In the genomic region with DNA sequence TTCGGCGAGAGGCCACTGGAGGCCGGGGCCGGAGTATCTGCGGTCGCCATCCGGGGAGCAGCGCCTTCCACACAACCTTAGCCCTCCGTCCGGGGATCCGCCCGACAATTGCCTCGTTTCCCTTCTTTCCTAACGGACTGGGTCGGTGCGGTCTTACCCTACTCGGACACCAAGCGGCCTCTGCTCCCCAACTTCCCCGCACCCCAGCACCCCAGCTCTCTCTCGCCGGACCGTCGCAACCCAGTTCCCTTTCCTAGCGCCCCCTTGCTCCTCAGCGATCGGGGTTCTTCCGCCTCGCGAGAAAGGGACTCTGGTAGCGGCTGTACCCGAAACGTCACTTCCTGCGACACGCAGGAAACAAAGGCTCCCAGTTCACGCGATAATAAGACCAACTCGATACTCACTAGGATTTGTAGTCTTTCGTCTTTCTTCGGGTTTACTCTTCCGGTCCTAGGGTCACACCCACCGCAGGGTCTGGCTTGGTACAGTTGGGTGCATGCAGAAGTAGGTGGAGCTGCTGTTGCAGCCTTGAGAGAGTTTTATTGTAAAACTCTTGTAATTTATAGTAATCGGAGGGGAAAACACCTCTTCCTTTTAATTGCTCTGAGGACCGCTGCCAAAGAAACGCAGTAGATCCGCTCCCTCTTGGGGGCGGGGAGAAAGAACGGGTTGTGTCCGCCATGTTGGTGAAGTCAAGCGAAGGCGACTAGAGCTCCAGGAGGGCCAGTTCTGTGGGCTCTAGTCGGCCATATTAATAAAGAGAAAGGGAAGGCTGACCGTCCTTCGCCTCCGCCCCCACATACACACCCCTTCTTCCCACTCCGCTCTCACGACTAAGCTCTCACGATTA, we compare ENCODE assay signal across 8 cellular contexts. TPM values are rescaled to one million over a fixed set of nuclear protein-coding genes. Genes with fewer than 3 reads are reported as not detected.
A peak's percentile ranks its signal among the peaks of the same experiment; 100 is the strongest.
DNase-seq lines count a peak whose midpoint lies in the region; ATAC-seq and TF ChIP-seq lines count a peak whose summit lies in the region.

A gene (plus strand): TSS at position 741 of the 850 bp plus-strand sequence. CDS start 209 bp downstream, outside the sequence.
A gene with protein sequence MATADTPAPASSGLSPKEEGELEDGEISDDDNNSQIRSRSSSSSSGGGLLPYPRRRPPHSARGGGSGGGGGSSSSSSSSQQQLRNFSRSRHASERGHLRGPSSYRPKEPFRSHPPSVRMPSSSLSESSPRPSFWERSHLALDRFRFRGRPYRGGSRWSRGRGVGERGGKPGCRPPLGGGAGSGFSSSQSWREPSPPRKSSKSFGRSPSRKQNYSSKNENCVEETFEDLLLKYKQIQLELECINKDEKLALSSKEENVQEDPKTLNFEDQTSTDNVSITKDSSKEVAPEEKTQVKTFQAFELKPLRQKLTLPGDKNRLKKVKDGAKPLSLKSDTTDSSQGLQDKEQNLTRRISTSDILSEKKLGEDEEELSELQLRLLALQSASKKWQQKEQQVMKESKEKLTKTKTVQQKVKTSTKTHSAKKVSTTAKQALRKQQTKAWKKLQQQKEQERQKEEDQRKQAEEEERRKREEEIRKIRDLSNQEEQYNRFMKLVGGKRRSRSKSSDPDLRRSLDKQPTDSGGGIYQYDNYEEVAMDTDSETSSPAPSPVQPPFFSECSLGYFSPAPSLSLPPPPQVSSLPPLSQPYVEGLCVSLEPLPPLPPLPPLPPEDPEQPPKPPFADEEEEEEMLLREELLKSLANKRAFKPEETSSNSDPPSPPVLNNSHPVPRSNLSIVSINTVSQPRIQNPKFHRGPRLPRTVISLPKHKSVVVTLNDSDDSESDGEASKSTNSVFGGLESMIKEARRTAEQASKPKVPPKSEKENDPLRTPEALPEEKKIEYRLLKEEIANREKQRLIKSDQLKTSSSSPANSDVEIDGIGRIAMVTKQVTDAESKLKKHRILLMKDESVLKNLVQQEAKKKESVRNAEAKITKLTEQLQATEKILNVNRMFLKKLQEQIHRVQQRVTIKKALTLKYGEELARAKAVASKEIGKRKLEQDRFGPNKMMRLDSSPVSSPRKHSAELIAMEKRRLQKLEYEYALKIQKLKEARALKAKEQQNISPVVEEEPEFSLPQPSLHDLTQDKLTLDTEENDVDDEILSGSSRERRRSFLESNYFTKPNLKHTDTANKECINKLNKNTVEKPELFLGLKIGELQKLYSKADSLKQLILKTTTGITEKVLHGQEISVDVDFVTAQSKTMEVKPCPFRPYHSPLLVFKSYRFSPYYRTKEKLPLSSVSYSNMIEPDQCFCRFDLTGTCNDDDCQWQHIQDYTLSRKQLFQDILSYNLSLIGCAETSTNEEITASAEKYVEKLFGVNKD (N-terminal part only) (minus strand): TSS at position 288 of the 850 bp plus-strand sequence. CDS start 238 bp downstream, at position 50.

- H3K9me3 ChIP-seq in left lung, result no peaks in the 10 kb centered on the region

- H3K27me3 ChIP-seq in left lung, result no peaks in the 10 kb centered on the region

- no peaks in the 10 kb centered on the region for H3K27me3 Mint-ChIP-seq in dendritic cell treated with granulocyte-macrophage colony-stimulating factor and Interleukin-4, amounts not matched to agents 40 ng/mL and 50 ng/mL, for 4 days

- peaks cover 11 to 44% of the 10 kb centered on the region in 2 donors for H3K4me1 ChIP-seq in left lung

- peak within 1 kb of the TSS; percentile 98 for H3K27ac ChIP-seq in C4-2B
- H3K27ac ChIP-seq in left lung, result peak within 1 kb of the TSS; percentile 98 to 99

- peak within 1 kb of the TSS; percentile 93 for H3K4me3 Mint-ChIP-seq in dendritic cell treated with granulocyte-macrophage colony-stimulating factor and Interleukin-4, amounts not matched to agents 40 ng/mL and 50 ng/mL, for 4 days

- peak; percentile 99 for DNase-seq in NCI-H526 treated with DMSO at 0.1 percent for 48 hours (lab: John Stamatoyannopoulos, UW)
- peak; percentile 86 for DNase-seq in activated CD4-positive, alpha-beta T cell treated with anti-CD3 and anti-CD28 coated beads, Interleukin-2, amount 50 U/mL, for 1 hour
- peak; percentile 95 to 97 for DNase-seq in left lung
- DNase-seq in stimulated activated CD4-positive, alpha-beta T cell treated with anti-CD3 and anti-CD28 coated beads, Interleukin-2, amount 100 ng/mL, for 48 hours, result peak; percentile 73 to 78

- no peaks in the 10 kb centered on the region for H3K9me3 Mint-ChIP-seq in dendritic cell treated with granulocyte-macrophage colony-stimulating factor and Interleukin-4, amounts not matched to agents 40 ng/mL and 50 ng/mL, for 4 days

- peaks cover 0 to 14% of the 10 kb centered on the region in 2 donors for H3K36me3 ChIP-seq in left lung

- H3K4me1 Mint-ChIP-seq in dendritic cell treated with granulocyte-macrophage colony-stimulating factor and Interleukin-4, amounts not matched to agents 40 ng/mL and 50 ng/mL, for 4 days (ENCODE audit: low read depth), result peaks cover 32% of the 10 kb centered on the region

- peak within 1 kb of the TSS; percentile 100 for H3K27ac Mint-ChIP-seq in dendritic cell treated with granulocyte-macrophage colony-stimulating factor and Interleukin-4, amounts not matched to agents 40 ng/mL and 50 ng/mL, for 4 days

- ATAC-seq in GM19328 (IDR thresholded peaks at IDR 0.05; ENCODE audit: unreplicated experiment) (peak; percentile 94), HG03520 (IDR thresholded peaks at IDR 0.05; ENCODE audit: unreplicated experiment) (peak; percentile 90), left lung (peak; percentile 91)

- intact Hi-C loops in dendritic cell treated with granulocyte-macrophage colony-stimulating factor and Interleukin-4, amounts not matched to agents 40 ng/mL and 50 ng/mL, for 4 days (cut with micrococcal nuclease), result loop anchor here (1.0 kb wide), 2 partner anchors 23 to 91 kb away; a partner anchor contains a TSS
- intact Hi-C loops in left lung (cut with DNase I), result no loop called here

- H3K4me3 ChIP-seq in left lung, result peak within 1 kb of the TSS; percentile 73 to 95

- peaks cover 48% of the 10 kb centered on the region for H3K36me3 Mint-ChIP-seq in dendritic cell treated with granulocyte-macrophage colony-stimulating factor and Interleukin-4, amounts not matched to agents 40 ng/mL and 50 ng/mL, for 4 days (ENCODE audit: low read depth)

- TF ChIP-seq CTCF in C4-2B (conservative IDR thresholded peaks at IDR 0.05), result peak; percentile 30
- TF ChIP-seq CTCF in left lung (IDR thresholded peaks at IDR 0.05), result peak in 1 of 2 donors; percentile 20

RNA-seq across cellular contexts. Expression of the first gene that starts in this region (rescaled TPM):
- total RNA-seq in left lung, result 1 to 10 TPM; 5.2 to 5.9 TPM

RNA-seq across cellular contexts. Expression of the second gene that starts in this region (rescaled TPM):
- 10 to 100 TPM; 40.7 to 50.7 TPM for total RNA-seq in left lung

Comparison
In these comparisons a context has a peak if more than half of its experiments do, and no peak if none do; other contexts are left out.
1. Peak in every context shown above with its lines: DNase-seq, ATAC-seq, H3K4me3 ChIP-seq and H3K27ac ChIP-seq.